In genomic region chr19:19551862-19552192, GRCh38 we compare ENCODE assay signal across 19 cellular contexts. TPM values are rescaled to one million over a fixed set of nuclear protein-coding genes. Genes with fewer than 3 reads are reported as not detected.
"Had no signal": no experiment of that assay in that cellular context is flagged by ENCODE, and none has a peak within 500 bp of the region (broad histone marks: within the 10 kb centered on the region; RNA-seq: fewer than 3 reads in every experiment).

No MANE protein-coding gene starts in this region.

- DNase-seq: activated CD4-positive, alpha-beta T cell treated with anti-CD3 and anti-CD28 coated beads, Interleukin-2, amount 50 U/mL, for 4 hours; activated CD4-positive, CD25-positive, alpha-beta regulatory T cell treated with anti-CD3 and anti-CD28 coated beads, Interleukin-2, amount 50 U/mL, for 72 hours; activated naive CD4-positive, alpha-beta T cell; activated naive CD8-positive, alpha-beta T cell treated with anti-CD3 and anti-CD28 coated beads, Interleukin-2, amount 50 U/mL, for 24 hours; activated T-cell treated with anti-CD3 and anti-CD28 coated beads, Interleukin-2, amount 50 U/mL, for 48 hours; dermis blood vessel endothelial cell; endodermal cell; erythroblast; heart left ventricle; mammary epithelial cell; natural killer cell; occipital lobe; sigmoid colon; stimulated activated CD4-positive, alpha-beta T cell treated with anti-CD3 and anti-CD28 coated beads, Interleukin-4, amount 100 ng/mL, for 1 hour; stimulated activated naive CD8-positive, alpha-beta T cell treated with anti-CD3 and anti-CD28 coated beads, Interleukin-15, amount 100 ng/mL, for 72 hours had no signal

- H3K9me3 ChIP-seq: heart left ventricle, sigmoid colon, thoracic aorta had no signal

- H3K9me3 Mint-ChIP-seq: activated naive CD8-positive, alpha-beta T cell treated with anti-CD3 and anti-CD28 coated beads, Interleukin-2, amount 50 U/mL, for 24 hours; central memory CD8-positive, alpha-beta T cell; endodermal cell; natural killer cell; stimulated activated naive CD8-positive, alpha-beta T cell treated with anti-CD3 and anti-CD28 coated beads, Interleukin-15, amount 100 ng/mL, for 72 hours had no signal

- H3K36me3 Mint-ChIP-seq: brain, natural killer cell had no signal

- H3K4me3 ChIP-seq: heart left ventricle, sigmoid colon, thoracic aorta had no signal

- H3K27ac ChIP-seq: heart left ventricle, sigmoid colon, thoracic aorta had no signal

- H3K4me1 Mint-ChIP-seq: activated naive CD8-positive, alpha-beta T cell treated with anti-CD3 and anti-CD28 coated beads, Interleukin-2, amount 50 U/mL, for 24 hours; brain; endodermal cell; natural killer cell had no signal

- H3K4me3 Mint-ChIP-seq: activated naive CD8-positive, alpha-beta T cell treated with anti-CD3 and anti-CD28 coated beads, Interleukin-2, amount 50 U/mL, for 24 hours; brain; central memory CD8-positive, alpha-beta T cell; endodermal cell; natural killer cell; stimulated activated naive CD8-positive, alpha-beta T cell treated with anti-CD3 and anti-CD28 coated beads, Interleukin-15, amount 100 ng/mL, for 72 hours had no signal

- H3K27me3 Mint-ChIP-seq: brain; central memory CD8-positive, alpha-beta T cell; stimulated activated naive CD8-positive, alpha-beta T cell treated with anti-CD3 and anti-CD28 coated beads, Interleukin-15, amount 100 ng/mL, for 72 hours had no signal

- ATAC-seq: activated naive CD8-positive, alpha-beta T cell treated with anti-CD3 and anti-CD28 coated beads, Interleukin-2, amount 50 U/mL, for 24 hours; heart left ventricle; natural killer cell; stimulated activated naive CD8-positive, alpha-beta T cell treated with anti-CD3 and anti-CD28 coated beads, Interleukin-15, amount 100 ng/mL, for 72 hours had no signal

- H3K4me1 ChIP-seq: sigmoid colon had no signal

- H3K36me3 ChIP-seq: heart left ventricle, sigmoid colon, thoracic aorta had no signal

- H3K27ac Mint-ChIP-seq: activated naive CD8-positive, alpha-beta T cell treated with anti-CD3 and anti-CD28 coated beads, Interleukin-2, amount 50 U/mL, for 24 hours; endodermal cell; natural killer cell had no signal

RNA-seq across cellular contexts. Expression of gene CILP2, which starts 13.8 kb away (rescaled TPM):
- total RNA-seq: pulmonary artery endothelial cell had no signal
